ENCODE assay signal across 14 cellular contexts in genomic region chr13:91623151-91623550, GRCh38.
A peak's percentile ranks its signal among the peaks of the same experiment; 100 is the strongest.
DNase-seq lines count a peak whose midpoint lies in the region; ATAC-seq and TF ChIP-seq lines count a peak whose summit lies in the region.
"Had no signal": no experiment of that assay in that cellular context is flagged by ENCODE, and none has a peak within 500 bp of the region (broad histone marks: within the 10 kb centered on the region; RNA-seq: fewer than 3 reads in every experiment).

No MANE protein-coding gene starts in this region.

- H3K9me3 ChIP-seq in endodermal cell (ENCODE audit: control insufficient read depth, low read length) = no peaks in the 10 kb centered on the region
- H3K9me3 ChIP-seq: HAP-1 had no signal

- H3K36me3 ChIP-seq in H7 (replicated peaks; ENCODE audit: control insufficient read depth, insufficient read depth, low read length) (no peaks in the 10 kb centered on the region), endodermal cell (ENCODE audit: control insufficient read depth, insufficient read depth, low read length) (no peaks in the 10 kb centered on the region), mesendoderm (ENCODE audit: control insufficient read depth, insufficient read depth, low read length) (no peaks in the 10 kb centered on the region)
- H3K36me3 ChIP-seq: HAP-1 had no signal

- H3K4me3 Mint-ChIP-seq in endodermal cell = no peak overlapping the region
- no peak overlapping the region for H3K4me3 Mint-ChIP-seq in activated CD4-positive, alpha-beta memory T cell treated with anti-CD3 and anti-CD28 coated beads, Interleukin-2, amount 10 ng/mL, durations not matched to agents 7 days and 5 days
- H3K4me3 Mint-ChIP-seq: CD4-positive, alpha-beta memory T cell had no signal

- WGBS in endodermal cell (ENCODE audit: insufficient coverage in 1 of 2, insufficient read length in 1 of 2), 2 experiments = 58 to 100% methylated on average over 1 to 3 of the region's 3 CpGs
- WGBS in mesendoderm (ENCODE audit: extremely low coverage, insufficient coverage, low lambda C conversion rate) = no CpG with 5 or more reads among the region's 3 CpGs

- no peaks in the 10 kb centered on the region for H3K79me1 ChIP-seq in mesendoderm (ENCODE audit: low read length)

- no peak overlapping the region for H4K5ac ChIP-seq in mesendoderm (ENCODE audit: low read length)

- H3K27ac ChIP-seq in endodermal cell (ENCODE audit: low read depth, low read length) = no peak overlapping the region
- H3K27ac ChIP-seq in mesendoderm (ENCODE audit: low read depth, low read length) = no peak overlapping the region
- H3K27ac ChIP-seq: GM23248 had no signal

- H3K79me2 ChIP-seq in mesendoderm (ENCODE audit: control insufficient read depth, insufficient read depth, low read length) = no peaks in the 10 kb centered on the region

- H3K27ac Mint-ChIP-seq in endodermal cell = peak overlapping the region; percentile 11
- H3K27ac Mint-ChIP-seq in activated CD4-positive, alpha-beta memory T cell treated with anti-CD3 and anti-CD28 coated beads, Interleukin-2, amount 10 ng/mL, durations not matched to agents 7 days and 5 days = no peak overlapping the region
- H3K27ac Mint-ChIP-seq: CD4-positive, alpha-beta memory T cell had no signal

- no peak for ATAC-seq in GM18870 (IDR thresholded peaks at IDR 0.05; ENCODE audit: unreplicated experiment)

- H3K4me1 Mint-ChIP-seq in endodermal cell = peaks cover 15% of the 10 kb centered on the region
- H3K4me1 Mint-ChIP-seq in activated CD4-positive, alpha-beta memory T cell treated with anti-CD3 and anti-CD28 coated beads, Interleukin-2, amount 10 ng/mL, durations not matched to agents 7 days and 5 days = no peaks in the 10 kb centered on the region
- H3K4me1 Mint-ChIP-seq: CD4-positive, alpha-beta memory T cell had no signal

- no peaks in the 10 kb centered on the region for H3K27me3 Mint-ChIP-seq in endodermal cell (ENCODE audit: insufficient read depth)
- no peaks in the 10 kb centered on the region for H3K27me3 Mint-ChIP-seq in activated CD4-positive, alpha-beta memory T cell treated with anti-CD3 and anti-CD28 coated beads, Interleukin-2, amount 10 ng/mL, durations not matched to agents 7 days and 5 days

- no peak overlapping the region for H4K8ac ChIP-seq in mesendoderm (ENCODE audit: low read depth, low read length)

- no peak overlapping the region for H2BK120ac ChIP-seq in mesendoderm (ENCODE audit: low read depth, low read length)

- POLR2A ChIA-PET in activated CD4-positive, alpha-beta memory T cell treated with anti-CD3 and anti-CD28 coated beads, Interleukin-2, amount 10 ng/mL, durations not matched to agents 7 days and 5 days (lab: Charles Lee) = no interaction called here

- no peak for TF ChIP-seq CTCF in endodermal cell (conservative IDR thresholded peaks at IDR 0.05)

- CTCF ChIA-PET in activated CD4-positive, alpha-beta memory T cell treated with anti-CD3 and anti-CD28 coated beads, Interleukin-2, amount 10 ng/mL, durations not matched to agents 7 days and 5 days (lab: Charles Lee) = no interaction called here

- H3K27me3 ChIP-seq in H7 (ENCODE audit: control insufficient read depth, insufficient read depth, low read length) (no peaks in the 10 kb centered on the region), endodermal cell (ENCODE audit: control insufficient read depth, insufficient read depth, low read length, poor library complexity, severe bottlenecking) (no peaks in the 10 kb centered on the region), mesendoderm (ENCODE audit: insufficient read depth, low read length, poor library complexity) (no peaks in the 10 kb centered on the region)

- H3K23ac ChIP-seq in mesendoderm (ENCODE audit: low read length) = no peak overlapping the region

- no peak overlapping the region for H3K56ac ChIP-seq in mesendoderm (ENCODE audit: low read length)

- H3K36me3 Mint-ChIP-seq in endodermal cell (ENCODE audit: low read depth) = no peaks in the 10 kb centered on the region
- H3K36me3 Mint-ChIP-seq in activated CD4-positive, alpha-beta memory T cell treated with anti-CD3 and anti-CD28 coated beads, Interleukin-2, amount 10 ng/mL, durations not matched to agents 7 days and 5 days (ENCODE audit: low read depth) = no peaks in the 10 kb centered on the region
- H3K36me3 Mint-ChIP-seq: CD4-positive, alpha-beta memory T cell had no signal

- H3K4me2 ChIP-seq in mesendoderm (ENCODE audit: low read length) = no peak overlapping the region

- H2AK5ac ChIP-seq in mesendoderm (ENCODE audit: low read length) = no peak overlapping the region

- peak; percentile 4 for DNase-seq in H7
- peak; percentile 68 for DNase-seq in endodermal cell
- DNase-seq in mesendoderm = peak; percentile 66
- DNase-seq in activated CD4-positive, alpha-beta memory T cell treated with anti-CD3 and anti-CD28 coated beads, Interleukin-2, amount 10 ng/mL, durations not matched to agents 7 days and 5 days = no peak
- DNase-seq in globus pallidus (ENCODE audit: low spot score) = no peak
- DNase-seq: C1 segment of cervical spinal cord; Calu3; CD4-positive, alpha-beta memory T cell; COR-L47; DMS153; DND-41; GM23248 had no signal

- H3K9ac ChIP-seq in endodermal cell (ENCODE audit: extremely low read depth, low read length, poor library complexity, severe bottlenecking) = peak overlapping the region; percentile 18
- H3K9ac ChIP-seq in mesendoderm (ENCODE audit: low read length) = no peak overlapping the region
- H3K9ac ChIP-seq: GM23248 had no signal

- H3K4me3 ChIP-seq in H7 (ENCODE audit: insufficient read depth, low read depth, low read length) = no peak overlapping the region
- no peak overlapping the region for H3K4me3 ChIP-seq in endodermal cell (ENCODE audit: low read length)
- H3K4me3 ChIP-seq in mesendoderm (ENCODE audit: low read length) = no peak overlapping the region
- H3K4me3 ChIP-seq: GM23248, HAP-1 had no signal

- no peaks in the 10 kb centered on the region for H3K9me3 Mint-ChIP-seq in endodermal cell
- H3K9me3 Mint-ChIP-seq in activated CD4-positive, alpha-beta memory T cell treated with anti-CD3 and anti-CD28 coated beads, Interleukin-2, amount 10 ng/mL, durations not matched to agents 7 days and 5 days = no peaks in the 10 kb centered on the region

- no peak overlapping the region for H3K4ac ChIP-seq in mesendoderm (ENCODE audit: low read depth, low read length)

- no peak overlapping the region for H3K18ac ChIP-seq in mesendoderm (ENCODE audit: low read length)

- no peak overlapping the region for H2BK5ac ChIP-seq in mesendoderm (ENCODE audit: low read length)

- H3K4me1 ChIP-seq in endodermal cell (ENCODE audit: control insufficient read depth, insufficient read depth, low read length) = no peaks in the 10 kb centered on the region
- H3K4me1 ChIP-seq in mesendoderm (ENCODE audit: control insufficient read depth, low read depth, low read length) = peaks cover 3% of the 10 kb centered on the region
- H3K4me1 ChIP-seq: HAP-1 had no signal

- no peak overlapping the region for H2BK15ac ChIP-seq in mesendoderm (replicated peaks; ENCODE audit: low read depth)

Comparison
In these comparisons a context has a peak if more than half of its experiments do, and no peak if none do; other contexts are left out.
1. DNase-seq: peak in H7 (single experiment), endodermal cell (single experiment) and mesendoderm (single experiment); none in activated CD4-positive, alpha-beta memory T cell treated with anti-CD3 and anti-CD28 coated beads, Interleukin-2, amount 10 ng/mL, durations not matched to agents 7 days and 5 days (single experiment) and globus pallidus (single experiment).